ENCODE assay signal across 30 cellular contexts in genomic region chr17:81144423-81144781, GRCh38.
"Had no signal": no experiment of that assay in that cellular context is flagged by ENCODE, and none has a peak within 500 bp of the region (broad histone marks: within the 10 kb centered on the region; RNA-seq: fewer than 3 reads in every experiment).

No MANE protein-coding gene starts in this region.

- DNase-seq: activated CD4-positive, alpha-beta T cell treated with anti-CD3 and anti-CD28 coated beads for 36 hours; activated CD4-positive, alpha-beta T cell treated with anti-CD3 and anti-CD28 coated beads, Interleukin-2, amount 10 ng/mL, durations not matched to agents 7 days and 5 days; activated CD4-positive, alpha-beta T cell treated with anti-CD3 and anti-CD28 coated beads, Interleukin-2, amount 50 U/mL, for 48 hours; activated CD8-positive, alpha-beta T cell treated with anti-CD3 and anti-CD28 coated beads, Interleukin-2, amount 10 ng/mL, durations not matched to agents 7 days and 5 days; activated gamma-delta T cell; activated naive CD4-positive, alpha-beta T cell treated with Interleukin-2 at 50 U/mL for 16 hours; activated naive CD8-positive, alpha-beta T cell treated with anti-CD3 and anti-CD28 coated beads, Interleukin-2, amount 10 ng/mL, durations not matched to agents 7 days and 5 days; activated T-cell treated with anti-CD3 and anti-CD28 coated beads, Interleukin-2, amount 50 U/mL, for 24 hours; amygdala; Kasumi-1; KG1; MG63; NCI-H1048; NCI-H1105 treated with DMSO at 0.1 percent for 48 hours; NCI-H1436; NCI-H1694; NCI-H1930; NCI-H2081 treated with DMSO at 0.1 percent for 48 hours; NCI-H226; NCI-H446 treated with DMSO at 0.1 percent for 48 hours; NCI-H524; SHP77; SJCRH30; T1000 had no signal

- H3K4me1 ChIP-seq: ascending aorta, breast epithelium had no signal

- ATAC-seq: activated CD4-positive, alpha-beta T cell treated with anti-CD3 and anti-CD28 coated beads for 36 hours; activated CD4-positive, CD25-positive, alpha-beta regulatory T cell treated with anti-CD3 and anti-CD28 coated beads, Interleukin-2, amount 50 U/mL, for 24 hours; activated CD8-positive, alpha-beta T cell treated with anti-CD3 and anti-CD28 coated beads, Interleukin-2, amount 10 ng/mL, durations not matched to agents 7 days and 5 days; Panc1; WTC11 had no signal

- H3K27me3 ChIP-seq: ascending aorta, breast epithelium, MG63, SJCRH30 had no signal

- H3K9me3 ChIP-seq: ascending aorta, breast epithelium, MG63, SJCRH30 had no signal

- H3K36me3 ChIP-seq: ascending aorta, breast epithelium, MG63, SJCRH30 had no signal

- H3K4me3 ChIP-seq: ascending aorta, breast epithelium, MG63, SJCRH30, SK-N-MC had no signal

- H3K27ac ChIP-seq: ascending aorta, breast epithelium, SJCRH30, SK-N-MC had no signal
